In the genomic region with DNA sequence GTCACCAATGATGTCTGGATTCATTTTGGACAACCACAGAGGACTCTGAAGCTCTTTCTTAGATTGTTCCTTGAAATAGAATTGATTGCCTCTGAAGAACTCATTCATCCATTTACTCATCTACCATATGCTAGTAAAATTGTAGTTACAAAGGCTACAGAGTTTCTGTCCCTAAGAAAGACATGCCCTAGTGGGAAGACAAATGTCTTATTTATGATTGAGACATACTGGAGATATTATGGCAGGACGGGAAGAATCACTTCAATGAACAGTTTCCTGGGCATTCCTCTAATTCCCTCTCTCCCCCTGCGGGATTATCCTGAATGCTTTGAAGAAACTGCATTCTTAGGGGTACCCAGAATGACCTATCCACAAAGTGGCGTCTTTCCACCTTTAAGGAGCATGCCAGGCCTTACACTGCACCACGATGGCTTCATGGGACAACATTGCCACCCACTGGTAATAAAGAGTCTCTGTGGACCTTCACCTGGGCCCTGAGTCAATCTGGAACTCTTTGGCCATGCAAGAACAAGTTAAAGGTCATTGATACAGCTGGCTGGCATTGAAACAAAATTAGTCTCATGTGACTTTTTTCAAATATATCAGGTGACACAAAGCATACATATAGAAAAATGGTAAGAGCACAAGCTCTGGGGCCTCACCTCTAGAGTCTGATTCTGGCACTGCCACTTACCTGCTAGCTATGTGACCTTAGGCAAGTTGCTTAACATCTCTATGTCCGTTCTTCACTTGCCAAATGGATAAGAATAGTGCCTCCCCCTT, we compare ENCODE assay signal across 1 cellular context.
TF ChIP-seq lines count a peak whose summit lies in the region.

No MANE protein-coding gene starts in this region.

TF ChIP-seq in HepG2, 621 proteins besides CTCF, POLR2A, EP300 and RAD21 (continued from another document and continues in another):
- no peak for TF ChIP-seq GTF3A (CRISPR knock-in tag; conservative IDR thresholded peaks at IDR 0.05)
- no peak for TF ChIP-seq ZNF276 (CRISPR knock-in tag; IDR thresholded peaks at IDR 0.05; ENCODE audit: low read depth)
- TF ChIP-seq BORCS8-MEF2B (CRISPR knock-in tag; IDR thresholded peaks at IDR 0.05): peak; percentile 45; the same call in 1 of the 2 replicates
- TF ChIP-seq ZNF382 (CRISPR knock-in tag; IDR thresholded peaks at IDR 0.05; ENCODE audit: borderline replicate concordance): no peak
- TF ChIP-seq ZNF816 (CRISPR knock-in tag; IDR thresholded peaks at IDR 0.05; ENCODE audit: borderline replicate concordance): no peak
- TF ChIP-seq RFX3 (CRISPR knock-in tag; IDR thresholded peaks at IDR 0.05): no peak
- TF ChIP-seq ZNF207 (IDR thresholded peaks at IDR 0.05; ENCODE audit: borderline replicate concordance): no peak
- TF ChIP-seq ZNF446 (CRISPR knock-in tag; IDR thresholded peaks at IDR 0.05): no peak
- no peak for TF ChIP-seq SP4 (CRISPR knock-in tag; IDR thresholded peaks at IDR 0.05)
- peak; percentile 76; the same call in 1 of the 2 replicates for TF ChIP-seq ATF2 (CRISPR knock-in tag; IDR thresholded peaks at IDR 0.05)
- no peak for TF ChIP-seq ZNF33A (CRISPR knock-in tag; IDR thresholded peaks at IDR 0.05; ENCODE audit: borderline replicate concordance)
- TF ChIP-seq AGO1 (IDR thresholded peaks at IDR 0.05; ENCODE audit: low read depth, low read length, poor library complexity, severe bottlenecking): no peak
- TF ChIP-seq NFE2L2 (IDR thresholded peaks at IDR 0.05; ENCODE audit: low read length): no peak
- TF ChIP-seq MAZ (IDR thresholded peaks at IDR 0.05; ENCODE audit: borderline replicate concordance, low read depth, low read length): no peak
- no peak for TF ChIP-seq MAZ (CRISPR knock-in tag; IDR thresholded peaks at IDR 0.05; ENCODE audit: low read depth)
- peak; percentile 68 for TF ChIP-seq GATAD1 (CRISPR knock-in tag; IDR thresholded peaks at IDR 0.05)
- TF ChIP-seq SUZ12 (IDR thresholded peaks at IDR 0.05; ENCODE audit: low read depth, low read length): no peak
- no peak for TF ChIP-seq RBAK (CRISPR knock-in tag; IDR thresholded peaks at IDR 0.05)
- no peak for TF ChIP-seq ZNF569 (CRISPR knock-in tag; IDR thresholded peaks at IDR 0.05; ENCODE audit: borderline replicate concordance)
- no peak for TF ChIP-seq CAMTA2 (CRISPR knock-in tag; IDR thresholded peaks at IDR 0.05; ENCODE audit: borderline replicate concordance)
- TF ChIP-seq PPARG (CRISPR knock-in tag; conservative IDR thresholded peaks at IDR 0.05): 0 out of 2 replicates have a peak, but pooled peaks have one; percentile 38
- TF ChIP-seq, protein P1, sequence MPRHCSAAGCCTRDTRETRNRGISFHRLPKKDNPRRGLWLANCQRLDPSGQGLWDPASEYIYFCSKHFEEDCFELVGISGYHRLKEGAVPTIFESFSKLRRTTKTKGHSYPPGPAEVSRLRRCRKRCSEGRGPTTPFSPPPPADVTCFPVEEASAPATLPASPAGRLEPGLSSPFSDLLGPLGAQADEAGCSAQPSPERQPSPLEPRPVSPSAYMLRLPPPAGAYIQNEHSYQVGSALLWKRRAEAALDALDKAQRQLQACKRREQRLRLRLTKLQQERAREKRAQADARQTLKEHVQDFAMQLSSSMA (CRISPR knock-in tag; IDR thresholded peaks at IDR 0.05): no peak
- TF ChIP-seq SMAD3 (CRISPR knock-in tag; IDR thresholded peaks at IDR 0.05): 0 out of 2 replicates have a peak, but pooled peaks have one; percentile 20
- TF ChIP-seq NFE2L1 (CRISPR knock-in tag; IDR thresholded peaks at IDR 0.05; ENCODE audit: borderline replicate concordance): no peak
- TF ChIP-seq HNRNPUL1 (IDR thresholded peaks at IDR 0.05; ENCODE audit: low read depth, low read length): no peak
- no peak for TF ChIP-seq SNAI1 (CRISPR knock-in tag; IDR thresholded peaks at IDR 0.05; ENCODE audit: borderline replicate concordance)
- TF ChIP-seq HNRNPK (IDR thresholded peaks at IDR 0.05; ENCODE audit: low read depth, low read length, poor library complexity, severe bottlenecking): no peak
- TF ChIP-seq CEBPZ (IDR thresholded peaks at IDR 0.05; ENCODE audit: low read length): no peak
- no peak for TF ChIP-seq E2F5 (CRISPR knock-in tag; conservative IDR thresholded peaks at IDR 0.05)
- no peak for TF ChIP-seq THYN1 (CRISPR knock-in tag; IDR thresholded peaks at IDR 0.05; ENCODE audit: borderline replicate concordance, low read depth)
- TF ChIP-seq, protein P2, sequence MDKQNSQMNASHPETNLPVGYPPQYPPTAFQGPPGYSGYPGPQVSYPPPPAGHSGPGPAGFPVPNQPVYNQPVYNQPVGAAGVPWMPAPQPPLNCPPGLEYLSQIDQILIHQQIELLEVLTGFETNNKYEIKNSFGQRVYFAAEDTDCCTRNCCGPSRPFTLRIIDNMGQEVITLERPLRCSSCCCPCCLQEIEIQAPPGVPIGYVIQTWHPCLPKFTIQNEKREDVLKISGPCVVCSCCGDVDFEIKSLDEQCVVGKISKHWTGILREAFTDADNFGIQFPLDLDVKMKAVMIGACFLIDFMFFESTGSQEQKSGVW (CRISPR knock-in tag; IDR thresholded peaks at IDR 0.05; ENCODE audit: borderline replicate concordance): no peak
- TF ChIP-seq MEF2D (CRISPR knock-in tag; IDR thresholded peaks at IDR 0.05): 0 out of 2 replicates have a peak, but pooled peaks have one; percentile 34
- TF ChIP-seq SATB2 (CRISPR knock-in tag; IDR thresholded peaks at IDR 0.05): no peak
- no peak for TF ChIP-seq ZNF431 (CRISPR knock-in tag; IDR thresholded peaks at IDR 0.05; ENCODE audit: borderline replicate concordance, low read depth)
- TF ChIP-seq RFXANK (CRISPR knock-in tag; IDR thresholded peaks at IDR 0.05): no peak
- no peak for TF ChIP-seq PTBP1 (IDR thresholded peaks at IDR 0.05; ENCODE audit: low read depth, low read length, poor library complexity, severe bottlenecking)
- TF ChIP-seq SIX1 (CRISPR knock-in tag; IDR thresholded peaks at IDR 0.05; ENCODE audit: borderline replicate concordance): no peak
- TF ChIP-seq ZNF614 (CRISPR knock-in tag; IDR thresholded peaks at IDR 0.05; ENCODE audit: borderline replicate concordance): no peak
- no peak for TF ChIP-seq GATA4 (IDR thresholded peaks at IDR 0.05; ENCODE audit: borderline replicate concordance, low read depth)
- peak; percentile 77; the same call in 1 of the 2 replicates for TF ChIP-seq CBX5 (CRISPR knock-in tag; IDR thresholded peaks at IDR 0.05; ENCODE audit: borderline replicate concordance)
- no peak for TF ChIP-seq ZNF850 (CRISPR knock-in tag; conservative IDR thresholded peaks at IDR 0.05)
- no peak for TF ChIP-seq ATF6 (CRISPR knock-in tag; conservative IDR thresholded peaks at IDR 0.05)
- peak; percentile 38; the same call in 1 of the 2 replicates for TF ChIP-seq KDM5A (IDR thresholded peaks at IDR 0.05; ENCODE audit: borderline replicate concordance, low read length)
- TF ChIP-seq NFRKB (IDR thresholded peaks at IDR 0.05): no peak
- TF ChIP-seq DMAP1 (CRISPR knock-in tag; IDR thresholded peaks at IDR 0.05): 0 out of 2 replicates have a peak, but pooled peaks have one; percentile 16
- no peak for TF ChIP-seq SIN3A (IDR thresholded peaks at IDR 0.05; ENCODE audit: borderline replicate concordance, low read depth, low read length)
- 0 out of 2 replicates have a peak, but pooled peaks have one; percentile 21 for TF ChIP-seq ZNF652 (CRISPR knock-in tag; IDR thresholded peaks at IDR 0.05; ENCODE audit: borderline replicate concordance, low read depth)
- no peak for TF ChIP-seq TCF7 (IDR thresholded peaks at IDR 0.05; ENCODE audit: low read depth)
- no peak for TF ChIP-seq ZUFSP (CRISPR knock-in tag; IDR thresholded peaks at IDR 0.05; ENCODE audit: borderline replicate concordance)
- no peak for TF ChIP-seq ZBTB38 (CRISPR knock-in tag; IDR thresholded peaks at IDR 0.05)
- TF ChIP-seq TBL1XR1 (IDR thresholded peaks at IDR 0.05; ENCODE audit: borderline replicate concordance, low read length, partially characterized antibody): no peak
- no peak for TF ChIP-seq DNMT1 (CRISPR knock-in tag; IDR thresholded peaks at IDR 0.05)
- TF ChIP-seq POLR2AphosphoS5 (IDR thresholded peaks at IDR 0.05; ENCODE audit: low read depth, low read length): no peak
- TF ChIP-seq ZNF564 (CRISPR knock-in tag; IDR thresholded peaks at IDR 0.05): no peak
- TF ChIP-seq ZNF205 (CRISPR knock-in tag; IDR thresholded peaks at IDR 0.05): no peak; the same call in 1 of the 2 replicates
- TF ChIP-seq FLYWCH1 (CRISPR knock-in tag; IDR thresholded peaks at IDR 0.05): no peak
- TF ChIP-seq ZNF253 (CRISPR knock-in tag; IDR thresholded peaks at IDR 0.05; ENCODE audit: borderline replicate concordance): no peak
- TF ChIP-seq ZNF879 (CRISPR knock-in tag; IDR thresholded peaks at IDR 0.05): no peak
